In the genomic region with DNA sequence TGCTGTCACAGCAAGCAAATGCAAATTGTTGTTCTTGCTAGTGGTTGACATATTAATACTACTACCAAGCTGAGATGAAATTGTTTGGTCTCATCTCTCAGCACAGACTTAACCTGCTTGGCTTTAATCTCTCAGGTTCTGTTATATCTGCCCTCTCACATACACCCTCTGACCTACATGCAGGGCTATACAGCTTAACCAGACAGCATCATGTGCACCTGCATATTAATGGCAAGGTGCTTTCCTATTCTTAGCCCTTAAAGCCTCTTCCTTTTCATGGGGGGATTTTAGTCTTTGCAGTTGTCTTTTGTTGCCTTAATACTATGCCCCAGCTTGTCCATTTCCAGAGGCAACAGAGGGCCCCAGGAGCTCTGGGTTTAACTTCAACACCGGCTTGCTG, we compare ENCODE assay signal across 29 cellular contexts.
"Had no signal": no experiment of that assay in that cellular context is flagged by ENCODE, and none has a peak within 500 bp of the region (broad histone marks: within the 10 kb centered on the region; RNA-seq: fewer than 3 reads in every experiment).

No MANE protein-coding gene starts in this region.

- H3K9me3 Mint-ChIP-seq: activated naive CD8-positive, alpha-beta T cell treated with anti-CD3 and anti-CD28 coated beads for 36 hours; WTC11 had no signal

- H3K27ac ChIP-seq: ascending aorta, breast epithelium, cardiac muscle cell, colonic mucosa had no signal

- ATAC-seq: activated CD8-positive, alpha-beta memory T cell treated with anti-CD3 and anti-CD28 coated beads, Interleukin-2, amount 10 ng/mL, durations not matched to agents 7 days and 5 days; esophagus mucosa; WTC11 had no signal

- H3K27me3 Mint-ChIP-seq: activated CD4-positive, alpha-beta memory T cell treated with anti-CD3 and anti-CD28 coated beads, Interleukin-2, amount 10 ng/mL, durations not matched to agents 7 days and 5 days; activated CD4-positive, alpha-beta T cell treated with anti-CD3 and anti-CD28 coated beads, Interleukin-2, amount 10 ng/mL, durations not matched to agents 7 days and 5 days; activated CD8-positive, alpha-beta memory T cell treated with anti-CD3 and anti-CD28 coated beads, Interleukin-2, amount 10 ng/mL, durations not matched to agents 7 days and 5 days; activated naive CD4-positive, alpha-beta T cell treated with anti-CD3 and anti-CD28 coated beads, Interleukin-2, amount 50 U/mL, for 24 hours; activated naive CD8-positive, alpha-beta T cell treated with anti-CD3 and anti-CD28 coated beads for 36 hours; brain had no signal

- H3K9me3 ChIP-seq: ascending aorta, breast epithelium, colonic mucosa had no signal

- H3K27ac Mint-ChIP-seq: activated CD4-positive, alpha-beta memory T cell treated with anti-CD3 and anti-CD28 coated beads, Interleukin-2, amount 10 ng/mL, durations not matched to agents 7 days and 5 days; activated CD4-positive, alpha-beta T cell treated with anti-CD3 and anti-CD28 coated beads, Interleukin-2, amount 10 ng/mL, durations not matched to agents 7 days and 5 days; activated CD8-positive, alpha-beta memory T cell treated with anti-CD3 and anti-CD28 coated beads, Interleukin-2, amount 10 ng/mL, durations not matched to agents 7 days and 5 days; activated naive CD4-positive, alpha-beta T cell treated with anti-CD3 and anti-CD28 coated beads for 36 hours; activated naive CD4-positive, alpha-beta T cell treated with anti-CD3 and anti-CD28 coated beads, Interleukin-2, amount 50 U/mL, for 24 hours; activated naive CD8-positive, alpha-beta T cell treated with anti-CD3 and anti-CD28 coated beads for 36 hours; activated T-helper 1 cell treated with anti-CD3 and anti-CD28 coated beads, Interleukin-12 subunit alpha, Interleukin-12 subunit beta, Interleukin-2, Interleukin-4 antibody, amounts not matched to agents 30 ng/mL and 10 ng/mL and 1 ng/mL, durations not matched to agents 14 hours and 24 hours and 36 hours; activated T-helper 2 cell treated with anti-CD3 and anti-CD28 coated beads, Interferon-gamma antibody, Interleukin-2, Interleukin-4, amounts not matched to agents 10 μg/mL and 5 μg/mL and 100 μg/mL, durations not matched to agents 14 hours and 24 hours and 36 hours; brain; endodermal cell; WTC11 had no signal

- H3K4me3 Mint-ChIP-seq: activated CD4-positive, alpha-beta memory T cell treated with anti-CD3 and anti-CD28 coated beads, Interleukin-2, amount 10 ng/mL, durations not matched to agents 7 days and 5 days; activated CD4-positive, alpha-beta T cell treated with anti-CD3 and anti-CD28 coated beads, Interleukin-2, amount 10 ng/mL, durations not matched to agents 7 days and 5 days; activated CD8-positive, alpha-beta memory T cell treated with anti-CD3 and anti-CD28 coated beads, Interleukin-2, amount 10 ng/mL, durations not matched to agents 7 days and 5 days; activated naive CD4-positive, alpha-beta T cell treated with anti-CD3 and anti-CD28 coated beads for 36 hours; activated naive CD4-positive, alpha-beta T cell treated with anti-CD3 and anti-CD28 coated beads, Interleukin-2, amount 50 U/mL, for 24 hours; activated naive CD8-positive, alpha-beta T cell treated with anti-CD3 and anti-CD28 coated beads for 36 hours; activated T-helper 1 cell treated with anti-CD3 and anti-CD28 coated beads, Interleukin-12 subunit alpha, Interleukin-12 subunit beta, Interleukin-2, Interleukin-4 antibody, amounts not matched to agents 30 ng/mL and 10 ng/mL and 1 ng/mL, durations not matched to agents 14 hours and 24 hours and 36 hours; brain; endodermal cell; WTC11 had no signal

- H3K4me1 Mint-ChIP-seq: activated CD4-positive, alpha-beta T cell treated with anti-CD3 and anti-CD28 coated beads, Interleukin-2, amount 10 ng/mL, durations not matched to agents 7 days and 5 days; activated CD8-positive, alpha-beta memory T cell treated with anti-CD3 and anti-CD28 coated beads, Interleukin-2, amount 10 ng/mL, durations not matched to agents 7 days and 5 days; brain had no signal

- H3K4me3 ChIP-seq: ascending aorta, breast epithelium, cardiac muscle cell, colonic mucosa had no signal

- H3K27me3 ChIP-seq: ascending aorta, breast epithelium, cardiac muscle cell, colonic mucosa had no signal

- H3K4me1 ChIP-seq: ascending aorta, breast epithelium, colonic mucosa had no signal

- H3K36me3 Mint-ChIP-seq: WTC11 had no signal

- DNase-seq: activated CD4-positive, alpha-beta memory T cell treated with anti-CD3 and anti-CD28 coated beads, Interleukin-2, amount 10 ng/mL, durations not matched to agents 7 days and 5 days; activated CD4-positive, alpha-beta T cell treated with anti-CD3 and anti-CD28 coated beads for 1 hour; activated CD4-positive, alpha-beta T cell treated with anti-CD3 and anti-CD28 coated beads for 4 hours; activated CD4-positive, alpha-beta T cell treated with anti-CD3 and anti-CD28 coated beads, Interleukin-2, amount 10 ng/mL, durations not matched to agents 7 days and 5 days; activated CD4-positive, alpha-beta T cell treated with anti-CD3 and anti-CD28 coated beads, Interleukin-2, amount 50 U/mL, for 4 hours; activated CD8-positive, alpha-beta memory T cell treated with anti-CD3 and anti-CD28 coated beads, Interleukin-2, amount 10 ng/mL, durations not matched to agents 7 days and 5 days; activated CD8-positive, alpha-beta memory T cell treated with anti-CD3 and anti-CD28 coated beads, Interleukin-2, amount 50 U/mL, for 4 hours; activated effector memory CD4-positive, alpha-beta T cell treated with anti-CD3 and anti-CD28 coated beads, Interleukin-2, amount 50 U/mL, for 16 hours; activated naive CD4-positive, alpha-beta T cell treated with anti-CD3 and anti-CD28 coated beads for 36 hours; activated naive CD8-positive, alpha-beta T cell treated with anti-CD3 and anti-CD28 coated beads for 36 hours; activated T-cell treated with anti-CD3 and anti-CD28 coated beads, Interleukin-2, amount 50 U/mL, for 1 hour; activated T-cell treated with anti-CD3 and anti-CD28 coated beads, Interleukin-2, amount 50 U/mL, for 48 hours; central memory CD4-positive, alpha-beta T cell; cerebellar nuclear complex; colonic mucosa; effector CD8-positive, alpha-beta T cell; endodermal cell; foreskin fibroblast; T-helper 1 cell; T-helper 2 cell had no signal

- H3K36me3 ChIP-seq: ascending aorta, breast epithelium, cardiac muscle cell, colonic mucosa had no signal
